ENCODE assay signal across 8 cellular contexts in the genomic region with DNA sequence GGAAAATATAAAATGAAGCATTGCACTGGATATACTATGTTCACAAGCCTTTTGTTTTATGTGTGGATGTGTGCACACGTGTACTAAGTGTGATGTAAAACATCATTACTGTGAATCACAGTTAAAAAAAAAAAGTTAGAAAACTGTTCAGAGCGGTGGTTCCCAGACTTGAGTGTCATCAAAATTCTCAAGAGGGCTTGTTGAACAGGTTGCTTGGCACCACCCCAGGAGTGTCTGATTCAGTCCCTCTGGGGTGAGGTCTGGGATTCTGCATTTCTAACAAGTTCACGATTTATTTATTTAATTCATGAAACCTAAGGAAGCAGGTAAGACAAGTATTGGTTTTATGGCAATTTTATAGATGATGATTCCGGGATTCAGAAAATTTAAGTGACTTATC. TPM values are rescaled to one million over a fixed set of nuclear protein-coding genes. Genes with fewer than 3 reads are reported as not detected.
DNase-seq lines count a peak whose midpoint lies in the region; FAIRE-seq and TF ChIP-seq lines count a peak whose summit lies in the region.

No MANE protein-coding gene starts in this region.

- no peak for FAIRE-seq in astrocyte (lab: Jason Lieb, UNC)

- no peaks in the 10 kb centered on the region for H3K9me3 ChIP-seq in MM.1S (replicated peaks; ENCODE audit: insufficient read depth, low read length)
- no peaks in the 10 kb centered on the region for H3K9me3 ChIP-seq in astrocyte (ENCODE audit: insufficient read depth, low read depth, low read length)
- H3K9me3 ChIP-seq in tibial nerve = no peaks in the 10 kb centered on the region

- TF ChIP-seq CTCF in MM.1S (IDR thresholded peaks at IDR 0.05; ENCODE audit: low read length) (no peak), astrocyte (IDR thresholded peaks at IDR 0.05; ENCODE audit: insufficient read depth, low read depth, low read length) (no peak), nephron (IDR thresholded peaks at IDR 0.05; ENCODE audit: unreplicated experiment in 3 of 3) (no peak), tibial nerve (IDR thresholded peaks at IDR 0.05) (no peak)

- H3K27me3 Mint-ChIP-seq in astrocyte (ENCODE audit: low read depth, unreplicated experiment) = no peaks in the 10 kb centered on the region
- H3K27me3 Mint-ChIP-seq in nephron (ENCODE audit: low read depth) = peaks cover 4% of the 10 kb centered on the region

- no peak overlapping the region for H2AFZ ChIP-seq in MM.1S (ENCODE audit: low read length)
- no peak overlapping the region for H2AFZ ChIP-seq in astrocyte (ENCODE audit: low read depth, low read length)

- H3K9me2 ChIP-seq in MM.1S (replicated peaks; ENCODE audit: insufficient read depth, low read length) = no peaks in the 10 kb centered on the region

- H3F3A ChIP-seq in MM.1S (ENCODE audit: insufficient read depth, low read length) = peaks cover 11% of the 10 kb centered on the region; the same call in 1 of the 2 replicates

- H3K4me2 ChIP-seq in MM.1S (ENCODE audit: low read depth, low read length) (peak overlapping the region; percentile 74), astrocyte (ENCODE audit: low read length) (peak overlapping the region; percentile 87)

- H3K4me3 Mint-ChIP-seq in astrocyte (ENCODE audit: unreplicated experiment) (peak overlapping the region; percentile 95), nephron (peak overlapping the region; percentile 93 to 97 (median 95))

- peak; percentile 42 for DNase-seq in NCI-H2196 (lab: John Stamatoyannopoulos, UW; ENCODE audit: unreplicated experiment)
- DNase-seq in NCI-H2196 treated with DMSO at 0.1 percent for 48 hours (lab: John Stamatoyannopoulos, UW; ENCODE audit: unreplicated experiment) = no peak
- no peak for DNase-seq in MM.1S
- DNase-seq in astrocyte (ENCODE audit: low read depth) = peak; percentile 41
- DNase-seq in amygdala (lab: John Stamatoyannopoulos, UW) = no peak
- no peak for DNase-seq in HuH-7.5 (ENCODE audit: low spot score)
- no peak for DNase-seq in tibial nerve (ENCODE audit: low spot score in 2 of 2)

- H3K9me3 Mint-ChIP-seq in astrocyte (ENCODE audit: unreplicated experiment) = no peaks in the 10 kb centered on the region
- H3K9me3 Mint-ChIP-seq in nephron = no peaks in the 10 kb centered on the region

- TF ChIP-seq EP300 in tibial nerve (IDR thresholded peaks at IDR 0.05) = no peak

- WGBS in tibial nerve, 2 donors = 63 to 64% methylated on average over 4 of the region's 4 CpGs

- no peak for TF ChIP-seq POLR2A in tibial nerve (IDR thresholded peaks at IDR 0.05)

- H3K27ac Mint-ChIP-seq in astrocyte (ENCODE audit: unreplicated experiment) = no peak overlapping the region
- H3K27ac Mint-ChIP-seq in nephron = peak overlapping the region in 1 of 3 experiments; percentile 28

- peak overlapping the region; percentile 97 for H3K4me3 ChIP-seq in MM.1S (ENCODE audit: low read length)
- H3K4me3 ChIP-seq in astrocyte (ENCODE audit: insufficient read depth, low read depth, low read length) = peak overlapping the region; percentile 98
- H3K4me3 ChIP-seq in tibial nerve = no peak overlapping the region

- H3K4me1 ChIP-seq in MM.1S (ENCODE audit: low read length) = peaks cover 21% of the 10 kb centered on the region
- peaks cover 23% of the 10 kb centered on the region for H3K4me1 ChIP-seq in astrocyte (ENCODE audit: insufficient read depth, low read length)
- peaks cover 0 to 33% (median 10%) of the 10 kb centered on the region in 4 donors for H3K4me1 ChIP-seq in tibial nerve

- H3K36me3 ChIP-seq in MM.1S (replicated peaks; ENCODE audit: insufficient read depth, low read length) (peaks cover 13% of the 10 kb centered on the region; the same call in 1 of the 2 replicates), astrocyte (ENCODE audit: insufficient read depth, low read length) (peaks cover 4% of the 10 kb centered on the region), tibial nerve (no peaks in the 10 kb centered on the region)

- H3K27me3 ChIP-seq in MM.1S (replicated peaks; ENCODE audit: insufficient read depth, low read length) = no peaks in the 10 kb centered on the region
- no peaks in the 10 kb centered on the region for H3K27me3 ChIP-seq in astrocyte (ENCODE audit: insufficient read depth, low read length)
- H3K27me3 ChIP-seq in tibial nerve = no peaks in the 10 kb centered on the region

- H3K36me3 Mint-ChIP-seq in astrocyte (ENCODE audit: low read depth, unreplicated experiment) = no peaks in the 10 kb centered on the region
- peaks cover 22% of the 10 kb centered on the region for H3K36me3 Mint-ChIP-seq in nephron (ENCODE audit: low read depth)

- peak overlapping the region; percentile 80; the same call in 1 of the 2 replicates for H3K27ac ChIP-seq in MM.1S (ENCODE audit: low read length)
- no peak overlapping the region for H3K27ac ChIP-seq in astrocyte (ENCODE audit: low read depth, low read length)
- no peak overlapping the region for H3K27ac ChIP-seq in tibial nerve

- H4K20me1 ChIP-seq in MM.1S (ENCODE audit: insufficient read depth, low read length) (no peaks in the 10 kb centered on the region), astrocyte (ENCODE audit: insufficient read depth, low read length) (no peaks in the 10 kb centered on the region)

- H3K79me2 ChIP-seq in MM.1S (ENCODE audit: low read length) = peaks cover 68% of the 10 kb centered on the region
- H3K79me2 ChIP-seq in astrocyte (ENCODE audit: insufficient read depth, low read length) = peaks cover 38% of the 10 kb centered on the region

- peaks cover 14% of the 10 kb centered on the region for H3K4me1 Mint-ChIP-seq in astrocyte (ENCODE audit: low read depth, unreplicated experiment)
- peaks cover 44% of the 10 kb centered on the region for H3K4me1 Mint-ChIP-seq in nephron

- peak overlapping the region; percentile 93 for H3K9ac ChIP-seq in MM.1S (ENCODE audit: low read length)
- peak overlapping the region; percentile 94 for H3K9ac ChIP-seq in astrocyte (ENCODE audit: low read length)

RNA-seq across cellular contexts. Expression of gene CENPU, which starts 1.8 kb away (rescaled TPM):
- 3.0 and 6.0 TPM in 2 replicates for total RNA-seq in astrocyte
- 1 to 10 TPM; 1.0 to 3.0 (median 1.8) TPM for total RNA-seq in tibial nerve

Comparison
In these comparisons a context has a peak if more than half of its experiments do, and no peak if none do; other contexts are left out.
1. DNase-seq: peak in NCI-H2196 (single experiment) and astrocyte (single experiment); none in NCI-H2196 treated with DMSO at 0.1 percent for 48 hours (single experiment), MM.1S (single experiment), amygdala (0 of 56), HuH-7.5 (single experiment) and tibial nerve (0 of 2).
2. H3K4me3 ChIP-seq: peak in MM.1S (single experiment) and astrocyte (single experiment); none in tibial nerve (0 of 4).